17 cellular contexts compared by ENCODE assay signal in genomic region chr6:71421611-71422010, GRCh38.
DNase-seq lines count a peak whose midpoint lies in the region; ATAC-seq and TF ChIP-seq lines count a peak whose summit lies in the region.
"Had no signal": no experiment of that assay in that cellular context is flagged by ENCODE, and none has a peak within 500 bp of the region (broad histone marks: within the 10 kb centered on the region; RNA-seq: fewer than 3 reads in every experiment).

No MANE protein-coding gene starts in this region.

- H3K27ac ChIP-seq in SK-N-SH (ENCODE audit: low read depth in 2 of 2, low read length in 1 of 2) (no peak overlapping the region; a peak in 1 of 4 replicates), epithelial cell of prostate (peak overlapping the region; percentile 65), upper lobe of left lung (peak overlapping the region; percentile 96 to 100 (median 98)), WERI-Rb-1 (no peak overlapping the region)
- no peak overlapping the region for H3K27ac ChIP-seq in effector memory CD4-positive, alpha-beta T cell (ENCODE audit: insufficient read depth, low read length, poor library complexity, severe bottlenecking)

- TF ChIP-seq CTCF in SK-N-SH (IDR thresholded peaks at IDR 0.05), result no peak
- TF ChIP-seq CTCF in neural crest cell (conservative IDR thresholded peaks at IDR 0.05), result no peak
- no peak for TF ChIP-seq CTCF in upper lobe of left lung (IDR thresholded peaks at IDR 0.05)
- TF ChIP-seq CTCF in WERI-Rb-1 (IDR thresholded peaks at IDR 0.05; ENCODE audit: low read depth, low read length), result no peak

- H3K27me3 ChIP-seq in SK-N-SH (ENCODE audit: insufficient read depth) (no peaks in the 10 kb centered on the region), upper lobe of left lung (peaks cover 0 to 7% (median 0%) of the 10 kb centered on the region in 4 donors), WERI-Rb-1 (ENCODE audit: insufficient read depth, low read depth, severe bottlenecking) (no peaks in the 10 kb centered on the region)
- peaks cover 9% of the 10 kb centered on the region for H3K27me3 ChIP-seq in effector memory CD4-positive, alpha-beta T cell (replicated peaks; ENCODE audit: control insufficient read depth, insufficient read depth, low read length, poor library complexity, severe bottlenecking)

- H3K36me3 ChIP-seq in SK-N-SH (replicated peaks in 1 of 2; ENCODE audit: control insufficient read depth in 1 of 2, insufficient read depth in 2 of 2, low read length in 1 of 2) (peaks cover 3 to 4% of the 10 kb centered on the region in 2 experiments), upper lobe of left lung (peaks cover 0 to 12% (median 2%) of the 10 kb centered on the region in 4 donors), WERI-Rb-1 (no peaks in the 10 kb centered on the region)
- no peaks in the 10 kb centered on the region for H3K36me3 ChIP-seq in effector memory CD4-positive, alpha-beta T cell (ENCODE audit: control insufficient read depth, insufficient read depth, low read length)

- no peak for DNase-seq in SK-N-SH
- no peak for DNase-seq in epithelial cell of prostate (ENCODE audit: low read depth, low spot score)
- no peak for DNase-seq in neural crest cell (ENCODE audit: low read depth, low spot score)
- DNase-seq in upper lobe of left lung, result no peak
- DNase-seq in WERI-Rb-1, result no peak
- DNase-seq in effector memory CD4-positive, alpha-beta T cell, result no peak
- no peak for DNase-seq in middle frontal gyrus (ENCODE audit: extremely low spot score, low spot score)
- DNase-seq: activated naive CD8-positive, alpha-beta T cell treated with anti-CD3 and anti-CD28 coated beads for 36 hours; activated T-cell treated with anti-CD3 and anti-CD28 coated beads, Interleukin-2, amount 50 U/mL, for 1 hour; CD4-positive, alpha-beta T cell; glutamatergic neuron; HCEC 1CT; mucosa of descending colon; NCI-H2081 treated with DMSO at 0.1 percent for 48 hours; NCI-H526 treated with DMSO at 0.1 percent for 48 hours had no signal

- H3K4me1 Mint-ChIP-seq in neural crest cell, result peaks cover 30% of the 10 kb centered on the region

- H3F3A ChIP-seq in SK-N-SH (replicated peaks; ENCODE audit: insufficient read depth), result peaks cover 3% of the 10 kb centered on the region

- H3K9ac ChIP-seq in SK-N-SH, result no peak overlapping the region

- H3K4me3 ChIP-seq in SK-N-SH (ENCODE audit: low read depth in 2 of 2, low read length in 1 of 2), result no peak overlapping the region
- H3K4me3 ChIP-seq in upper lobe of left lung, result peak overlapping the region in 1 of 4 donors; percentile 88
- no peak overlapping the region for H3K4me3 ChIP-seq in WERI-Rb-1 (ENCODE audit: low read depth, low read length)
- no peak overlapping the region for H3K4me3 ChIP-seq in effector memory CD4-positive, alpha-beta T cell (ENCODE audit: insufficient read depth, low read depth, low read length, poor library complexity, severe bottlenecking)
- H3K4me3 ChIP-seq: GM12878, mucosa of descending colon had no signal

- peaks cover 3% of the 10 kb centered on the region for H3K9me3 Mint-ChIP-seq in neural crest cell
- H3K9me3 Mint-ChIP-seq: activated naive CD8-positive, alpha-beta T cell treated with anti-CD3 and anti-CD28 coated beads for 36 hours; CD4-positive, alpha-beta T cell had no signal

- no peaks in the 10 kb centered on the region for H3K27me3 Mint-ChIP-seq in neural crest cell (ENCODE audit: low read depth)

- TF ChIP-seq EP300 in SK-N-SH (IDR thresholded peaks at IDR 0.05; ENCODE audit: borderline replicate concordance in 1 of 2, low read depth in 1 of 2, low read length in 1 of 2) (no peak), upper lobe of left lung (IDR thresholded peaks at IDR 0.05) (peak in 1 of 4 donors; percentile 35)

- peaks cover 3% of the 10 kb centered on the region for H3K36me3 Mint-ChIP-seq in neural crest cell (ENCODE audit: low read depth)
- H3K36me3 Mint-ChIP-seq: activated naive CD8-positive, alpha-beta T cell treated with anti-CD3 and anti-CD28 coated beads for 36 hours had no signal

- H3K4me2 ChIP-seq in SK-N-SH, result no peak overlapping the region

- no peaks in the 10 kb centered on the region for H3K9me2 ChIP-seq in SK-N-SH

- peak overlapping the region; percentile 85 for H2AFZ ChIP-seq in SK-N-SH (ENCODE audit: low read depth)

- 64% methylated on average over 4 of the region's 4 CpGs for WGBS in SK-N-SH (ENCODE audit: low lambda C conversion rate)
- WGBS in upper lobe of left lung, 2 donors, result 66 to 68% methylated on average over 4 of the region's 4 CpGs

- no peak overlapping the region for H3K27ac Mint-ChIP-seq in neural crest cell (ENCODE audit: unreplicated experiment)
- H3K27ac Mint-ChIP-seq: activated naive CD8-positive, alpha-beta T cell treated with anti-CD3 and anti-CD28 coated beads for 36 hours; CD4-positive, alpha-beta T cell had no signal

- H4K20me1 ChIP-seq in SK-N-SH (ENCODE audit: insufficient read depth), result no peaks in the 10 kb centered on the region

- CTCF ChIA-PET in SK-N-SH (lab: Yijun Ruan, JAX), result no interaction called here

- POLR2A ChIA-PET in SK-N-SH (lab: Yijun Ruan, JAX), result no interaction called here

- ATAC-seq in SK-N-SH treated with all-trans-retinoic acid at 6 μM for 48 hours (no peak), upper lobe of left lung (ENCODE audit: low FRiP score in 2 of 2) (no peak)
- ATAC-seq: GM12878 had no signal

- H3K9me3 ChIP-seq in SK-N-SH (no peaks in the 10 kb centered on the region), upper lobe of left lung (no peaks in the 10 kb centered on the region), WERI-Rb-1 (ENCODE audit: severe bottlenecking) (no peaks in the 10 kb centered on the region)
- H3K9me3 ChIP-seq in effector memory CD4-positive, alpha-beta T cell (ENCODE audit: control insufficient read depth, low read length), result no peaks in the 10 kb centered on the region
- H3K9me3 ChIP-seq: mucosa of descending colon had no signal

- TF ChIP-seq POLR2A in upper lobe of left lung (IDR thresholded peaks at IDR 0.05), result no peak

- peaks cover 22% of the 10 kb centered on the region for H3K79me2 ChIP-seq in SK-N-SH (ENCODE audit: insufficient read depth)

- peaks cover 5 to 6% of the 10 kb centered on the region in 2 experiments; a peak in 2 of 4 replicates for H3K4me1 ChIP-seq in SK-N-SH (ENCODE audit: control insufficient read depth in 1 of 2, insufficient read depth in 2 of 2, low read depth in 1 of 2, low read length in 1 of 2)
- H3K4me1 ChIP-seq in upper lobe of left lung, result peaks cover 0 to 14% (median 11%) of the 10 kb centered on the region in 4 donors
- H3K4me1 ChIP-seq in effector memory CD4-positive, alpha-beta T cell (ENCODE audit: control insufficient read depth, insufficient read depth, low read length, poor library complexity, severe bottlenecking), result no peaks in the 10 kb centered on the region

- TF ChIP-seq RAD21 in SK-N-SH (IDR thresholded peaks at IDR 0.05; ENCODE audit: low read length), result no peak

- peak overlapping the region; percentile 75 for H3K4me3 Mint-ChIP-seq in neural crest cell

TF ChIP-seq in SK-N-SH, 30 proteins besides CTCF, POLR2A, EP300 and RAD21:
- TF ChIP-seq GABPA (IDR thresholded peaks at IDR 0.05; ENCODE audit: low read depth), result no peak

TF ChIP-seq in SK-N-SH treated with all-trans-retinoic acid at 6 μM for 48 hours, 23 proteins besides CTCF, POLR2A, EP300 and RAD21 (continues in another document):
- TF ChIP-seq ZC3H10 (CRISPR knock-in tag; IDR thresholded peaks at IDR 0.05) (no peak), ESRRG (CRISPR knock-in tag; IDR thresholded peaks at IDR 0.05) (no peak), ZFP3 (CRISPR knock-in tag; IDR thresholded peaks at IDR 0.05) (no peak), OSR1 (CRISPR knock-in tag; IDR thresholded peaks at IDR 0.05) (no peak), TOX (CRISPR knock-in tag; IDR thresholded peaks at IDR 0.05; ENCODE audit: borderline replicate concordance) (no peak), ZNF565 (CRISPR knock-in tag; conservative IDR thresholded peaks at IDR 0.05; ENCODE audit: low read depth) (no peak), POU6F1 (CRISPR knock-in tag; IDR thresholded peaks at IDR 0.05; ENCODE audit: borderline replicate concordance, low read depth) (no peak), CREB5 (CRISPR knock-in tag; IDR thresholded peaks at IDR 0.05; ENCODE audit: low read depth) (no peak), CSRNP3 (CRISPR knock-in tag; IDR thresholded peaks at IDR 0.05) (no peak)

Comparison
In these comparisons a context has a peak if more than half of its experiments do, and no peak if none do; other contexts are left out.
1. H3K27ac ChIP-seq: peak in epithelial cell of prostate (single experiment) and upper lobe of left lung (4 of 4); none in SK-N-SH (0 of 2), WERI-Rb-1 (single experiment) and effector memory CD4-positive, alpha-beta T cell (single experiment).